Comparison of ENCODE assay signal across 21 cellular contexts in the genomic region with DNA sequence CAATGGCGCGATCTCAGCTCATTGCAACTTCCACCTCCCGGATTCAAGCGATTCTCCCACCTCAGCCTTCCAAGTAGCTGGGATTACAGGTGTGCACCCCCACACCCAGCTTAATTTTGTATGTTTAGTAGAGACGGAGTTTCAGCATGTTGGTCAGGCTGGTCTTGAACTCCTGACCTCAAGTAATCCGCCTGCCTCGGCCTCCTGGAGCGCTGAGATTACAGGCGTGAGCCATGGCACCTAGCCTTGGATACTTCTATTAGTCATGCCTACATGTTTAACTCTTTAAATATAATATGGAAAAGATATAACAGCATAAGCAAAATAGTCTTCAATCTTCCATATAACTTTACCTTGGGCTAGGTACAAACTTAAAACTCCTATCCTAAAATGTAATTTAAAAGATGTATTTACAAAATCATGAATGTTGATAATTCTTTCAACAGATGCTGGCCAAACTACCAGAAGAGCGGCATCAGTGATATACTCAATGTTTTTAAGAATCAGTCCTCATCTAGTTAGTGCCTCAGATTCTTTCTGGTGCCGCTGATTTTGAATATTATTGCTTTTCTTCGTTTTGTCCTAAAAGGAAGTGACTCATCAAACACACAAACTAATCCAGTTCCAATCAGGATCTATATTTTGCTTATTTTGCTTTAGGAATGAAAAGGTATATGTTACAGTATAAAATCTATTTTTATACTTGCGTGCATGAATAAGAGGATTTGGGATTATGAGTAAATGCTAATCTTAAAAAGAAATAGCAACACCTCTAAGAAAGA.
"Had no signal": no experiment of that assay in that cellular context is flagged by ENCODE, and none has a peak within 500 bp of the region (broad histone marks: within the 10 kb centered on the region; RNA-seq: fewer than 3 reads in every experiment).

No MANE protein-coding gene starts in this region.

- FAIRE-seq: frontal cortex had no signal

- H3K9me3 Mint-ChIP-seq: activated naive CD4-positive, alpha-beta T cell treated with anti-CD3 and anti-CD28 coated beads, Interleukin-2, amount 10 ng/mL, durations not matched to agents 7 days and 5 days; endodermal cell; neural progenitor cell; type B pancreatic cell had no signal

- H3K36me3 Mint-ChIP-seq: neural progenitor cell, type B pancreatic cell had no signal

- H3K27me3 Mint-ChIP-seq: activated naive CD4-positive, alpha-beta T cell treated with anti-CD3 and anti-CD28 coated beads, Interleukin-2, amount 10 ng/mL, durations not matched to agents 7 days and 5 days; naive thymus-derived CD4-positive, alpha-beta T cell; type B pancreatic cell had no signal

- H2AFZ ChIP-seq: neural progenitor cell had no signal

- H3K9ac ChIP-seq: neural progenitor cell had no signal

- H3K27ac Mint-ChIP-seq: activated naive CD4-positive, alpha-beta T cell treated with anti-CD3 and anti-CD28 coated beads, Interleukin-2, amount 10 ng/mL, durations not matched to agents 7 days and 5 days; endodermal cell; neural progenitor cell; type B pancreatic cell had no signal

- H3K27me3 ChIP-seq: heart right ventricle, neural progenitor cell, right atrium auricular region, stomach, testis had no signal

- H3K4me3 Mint-ChIP-seq: activated naive CD4-positive, alpha-beta T cell treated with anti-CD3 and anti-CD28 coated beads, Interleukin-2, amount 10 ng/mL, durations not matched to agents 7 days and 5 days; endodermal cell; neural progenitor cell; type B pancreatic cell had no signal

- H3K4me1 Mint-ChIP-seq: endodermal cell, neural progenitor cell had no signal

- H3K4me2 ChIP-seq: neural progenitor cell had no signal

- DNase-seq: activated CD4-positive, alpha-beta T cell treated with anti-CD3 and anti-CD28 coated beads, Interleukin-2, amount 50 U/mL, for 1 hour; activated CD4-positive, CD25-positive, alpha-beta regulatory T cell treated with anti-CD3 and anti-CD28 coated beads, Interleukin-2, amount 50 U/mL, for 72 hours; activated CD8-positive, alpha-beta memory T cell treated with anti-CD3 and anti-CD28 coated beads for 24 hours; activated CD8-positive, alpha-beta memory T cell treated with anti-CD3 and anti-CD28 coated beads, Interleukin-2, amount 50 U/mL, for 48 hours; activated effector memory CD4-positive, alpha-beta T cell treated with Interleukin-2 at 50 U/mL for 16 hours; activated naive CD4-positive, alpha-beta T cell treated with anti-CD3 and anti-CD28 coated beads, Interleukin-2, amount 10 ng/mL, durations not matched to agents 7 days and 5 days; activated T-cell treated with anti-CD3 and anti-CD28 coated beads, Interleukin-2, amount 50 U/mL, for 48 hours; amniotic stem cell; caudate nucleus; endodermal cell; heart right ventricle; left cardiac atrium; mesendoderm; naive thymus-derived CD4-positive, alpha-beta T cell; stomach; testis had no signal

- H3K36me3 ChIP-seq: neural progenitor cell, prostate gland, right atrium auricular region had no signal

- H3K4me1 ChIP-seq: neural progenitor cell, prostate gland, stomach, testis had no signal

- H3K27ac ChIP-seq: neural progenitor cell, prostate gland, right atrium auricular region, stomach, testis had no signal

- H3K4me3 ChIP-seq: heart right ventricle, neural progenitor cell, prostate gland, right atrium auricular region, stomach, testis had no signal

- ATAC-seq: heart right ventricle; left cardiac atrium; naive thymus-derived CD4-positive, alpha-beta T cell had no signal

- H3K9me3 ChIP-seq: prostate gland, right atrium auricular region, stomach, testis had no signal
